ENCODE assay signal across 6 cellular contexts in genomic region chr11:1683904-1684572, GRCh38. TPM values are rescaled to one million over a fixed set of nuclear protein-coding genes. Genes with fewer than 3 reads are reported as not detected.
"Had no signal": no experiment of that assay in that cellular context is flagged by ENCODE, and none has a peak within 500 bp of the region (broad histone marks: within the 10 kb centered on the region; RNA-seq: fewer than 3 reads in every experiment).

No MANE protein-coding gene starts in this region.

RNA-seq across cellular contexts. Expression of gene KRTAP5-6, which starts 13.0 kb away (rescaled TPM):
- total RNA-seq: M059J, PC-3, Peyer's patch, Right ventricle myocardium superior, SJSA1 had no signal
- polyA plus RNA-seq: SK-N-SH had no signal

RNA-seq across cellular contexts. Expression of gene KRTAP5-5, which starts 54.5 kb away (rescaled TPM):
- total RNA-seq: M059J, PC-3, Peyer's patch, Right ventricle myocardium superior, SJSA1 had no signal
- polyA plus RNA-seq: SK-N-SH had no signal
